19 cellular contexts compared by ENCODE assay signal in the genomic region with DNA sequence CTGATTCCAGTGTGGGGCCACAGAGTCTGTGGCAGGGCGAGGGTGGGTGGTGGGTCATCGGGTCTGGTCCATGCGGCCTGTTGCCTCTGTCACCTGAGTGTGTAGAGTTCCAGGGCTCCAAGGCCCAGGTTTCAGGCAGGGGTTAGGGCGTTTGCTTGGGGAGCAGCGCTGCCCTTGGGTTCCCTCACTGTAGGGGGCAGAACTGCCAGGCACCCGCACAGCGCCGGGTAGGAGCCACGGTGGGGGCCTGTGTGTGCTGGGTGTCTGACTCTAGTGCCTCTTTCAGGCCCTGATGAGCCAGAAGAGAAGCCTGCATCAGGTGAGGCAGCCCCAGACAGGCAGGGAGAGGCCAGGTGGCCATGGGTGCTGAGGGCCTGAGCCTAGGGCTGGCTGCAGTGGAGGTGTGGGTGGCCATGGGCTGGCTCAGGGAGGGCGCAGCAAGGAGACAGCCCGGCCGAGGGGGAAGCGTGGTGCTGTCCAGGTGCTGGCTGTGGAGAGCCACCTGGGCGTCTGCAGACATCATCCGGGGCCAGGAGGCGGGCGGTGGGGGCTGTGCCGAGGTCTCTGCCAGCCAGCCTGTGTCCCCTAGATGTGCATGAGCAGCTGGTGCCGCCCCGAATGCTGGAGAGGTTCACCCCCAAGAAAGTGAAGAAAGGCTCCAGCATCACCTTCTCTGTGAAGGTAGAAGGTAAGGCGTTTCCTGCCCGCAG.
A peak's percentile ranks its signal among the peaks of the same experiment; 100 is the strongest.
DNase-seq lines count a peak whose midpoint lies in the region; ATAC-seq and TF ChIP-seq lines count a peak whose summit lies in the region.
"Had no signal": no experiment of that assay in that cellular context is flagged by ENCODE, and none has a peak within 500 bp of the region (broad histone marks: within the 10 kb centered on the region; RNA-seq: fewer than 3 reads in every experiment).

No MANE protein-coding gene starts in this region.

- ATAC-seq in psoas muscle, result no peak
- ATAC-seq in GM21825 (IDR thresholded peaks at IDR 0.05; ENCODE audit: unreplicated experiment), result no peak
- ATAC-seq: stimulated activated memory B cell treated with anti-CD40 and anti-IgM and Interleukin-4, amounts not matched to agents 10 μg/mL and 1 μg/mL and 100 μg/mL, for 72 hours had no signal

- no peak overlapping the region for H3K4me2 ChIP-seq in H9 (ENCODE audit: insufficient read depth, insufficient read length, low read length)
- H3K4me2 ChIP-seq: SK-N-SH had no signal

- H4K8ac ChIP-seq in H9 (replicated peaks; ENCODE audit: insufficient read length, low read depth, low read length), result no peak overlapping the region

- no peak overlapping the region for H3T11ph ChIP-seq in H9 (ENCODE audit: low read length)

- H3K4me3 Mint-ChIP-seq in H9, result no peak overlapping the region
- H3K4me3 Mint-ChIP-seq: activated CD4-positive, alpha-beta T cell treated with anti-CD3 and anti-CD28 coated beads, Interleukin-2, amount 10 ng/mL, durations not matched to agents 7 days and 5 days; CD4-positive, alpha-beta memory T cell; stimulated activated memory B cell treated with anti-CD40 and anti-IgM and Interleukin-4, amounts not matched to agents 10 μg/mL and 1 μg/mL and 100 μg/mL, for 72 hours had no signal

- no peaks in the 10 kb centered on the region for H3K9me3 Mint-ChIP-seq in H9
- H3K9me3 Mint-ChIP-seq: activated CD4-positive, alpha-beta T cell treated with anti-CD3 and anti-CD28 coated beads, Interleukin-2, amount 10 ng/mL, durations not matched to agents 7 days and 5 days; CD4-positive, alpha-beta memory T cell; stimulated activated memory B cell treated with anti-CD40 and anti-IgM and Interleukin-4, amounts not matched to agents 10 μg/mL and 1 μg/mL and 100 μg/mL, for 72 hours had no signal

- H3K27ac ChIP-seq in H9 (ENCODE audit: insufficient read length, low read depth, low read length), result no peak overlapping the region
- H3K27ac ChIP-seq in psoas muscle, result peak overlapping the region; percentile 5
- no peak overlapping the region for H3K27ac ChIP-seq in A673 (ENCODE audit: low read depth, low read length, poor library complexity, severe bottlenecking)
- H3K27ac ChIP-seq: breast epithelium, suprapubic skin had no signal

- WGBS in H9 (ENCODE audit: extremely low coverage, insufficient read length, low lambda C conversion rate), result no CpG with 5 or more reads among the region's 22 CpGs
- WGBS in psoas muscle, 3 donors, result 81 to 92% (median 88%) methylated on average over 22 of the region's 22 CpGs

- H3K36me3 ChIP-seq in BE2C (no peaks in the 10 kb centered on the region), psoas muscle (ENCODE audit: insufficient read depth in 1 of 2, low read depth in 1 of 2) (peaks cover 5 to 94% of the 10 kb centered on the region in 2 donors), A673 (ENCODE audit: insufficient read depth, low read length, poor library complexity, severe bottlenecking) (peaks cover 6% of the 10 kb centered on the region)
- H3K36me3 ChIP-seq: breast epithelium had no signal

- H2BK5ac ChIP-seq in H9 (ENCODE audit: insufficient read length, low read length), result no peak overlapping the region

- no peak overlapping the region for H3K23ac ChIP-seq in H9 (ENCODE audit: insufficient read length, low read depth, low read length)

- H3K4me1 Mint-ChIP-seq in H9, result no peaks in the 10 kb centered on the region
- H3K4me1 Mint-ChIP-seq: CD4-positive, alpha-beta memory T cell; stimulated activated memory B cell treated with anti-CD40 and anti-IgM and Interleukin-4, amounts not matched to agents 10 μg/mL and 1 μg/mL and 100 μg/mL, for 72 hours had no signal

- no peaks in the 10 kb centered on the region for H3K23me2 ChIP-seq in H9 (ENCODE audit: insufficient read length, low read depth, low read length, poor library complexity, severe bottlenecking)

- H3K18ac ChIP-seq in H9 (ENCODE audit: insufficient read length, low read depth, low read length), result no peak overlapping the region

- no peak overlapping the region for H3K4ac ChIP-seq in H9 (ENCODE audit: low read depth, low read length)

- peak; percentile 7 for DNase-seq in BE2C
- DNase-seq in H9, result peak; percentile 25
- peak; percentile 53 for DNase-seq in islet precursor cell
- DNase-seq in psoas muscle, result peak; percentile 9 to 50
- DNase-seq in A673 (ENCODE audit: low spot score), result no peak
- no peak for DNase-seq in cerebellar cortex (ENCODE audit: low spot score)
- DNase-seq: activated CD4-positive, alpha-beta T cell treated with anti-CD3 and anti-CD28 coated beads, Interleukin-2, amount 10 ng/mL, durations not matched to agents 7 days and 5 days; amygdala; CD4-positive, alpha-beta memory T cell; NCI-H2081; NCI-H345; NCI-H774; retina; SK-N-SH; stimulated activated CD4-positive, alpha-beta T cell treated with anti-CD3 and anti-CD28 coated beads, Interleukin-4, amount 100 ng/mL, for 1 hour had no signal

- no peak overlapping the region; a peak in 2 of 7 replicates for H3K27ac Mint-ChIP-seq in H9
- H3K27ac Mint-ChIP-seq: activated CD4-positive, alpha-beta T cell treated with anti-CD3 and anti-CD28 coated beads, Interleukin-2, amount 10 ng/mL, durations not matched to agents 7 days and 5 days; CD4-positive, alpha-beta memory T cell; stimulated activated memory B cell treated with anti-CD40 and anti-IgM and Interleukin-4, amounts not matched to agents 10 μg/mL and 1 μg/mL and 100 μg/mL, for 72 hours had no signal

- peaks cover under 1 to 19% (median 11%) of the 10 kb centered on the region in 3 experiments for H3K36me3 Mint-ChIP-seq in H9 (ENCODE audit: insufficient read depth in 1 of 3, low read depth in 3 of 3)

- H2AK5ac ChIP-seq in H9 (ENCODE audit: insufficient read length, low read length), result no peak overlapping the region

- H3K79me1 ChIP-seq in H9 (ENCODE audit: insufficient read depth, low read depth, low read length, poor library complexity, severe bottlenecking), result no peaks in the 10 kb centered on the region

- H3K27me3 Mint-ChIP-seq in H9 (ENCODE audit: low read depth), result no peaks in the 10 kb centered on the region
- H3K27me3 Mint-ChIP-seq: activated CD4-positive, alpha-beta T cell treated with anti-CD3 and anti-CD28 coated beads, Interleukin-2, amount 10 ng/mL, durations not matched to agents 7 days and 5 days; CD4-positive, alpha-beta memory T cell; stimulated activated memory B cell treated with anti-CD40 and anti-IgM and Interleukin-4, amounts not matched to agents 10 μg/mL and 1 μg/mL and 100 μg/mL, for 72 hours had no signal

- intact Hi-C loops in psoas muscle (cut with DNase I), result no loop called here
- intact Hi-C loops in A673 (cut with micrococcal nuclease; ENCODE audit: unreplicated experiment), result no loop called here

- POLR2A ChIA-PET in A673 (lab: Charles Lee; ENCODE audit: low non-redundant PET), result no interaction called here

- no peak overlapping the region for H2BK12ac ChIP-seq in H9 (ENCODE audit: insufficient read length, low read depth, low read length)

- H3K27me3 ChIP-seq in BE2C (no peaks in the 10 kb centered on the region), H9 (ENCODE audit: insufficient read depth, low read length) (no peaks in the 10 kb centered on the region), psoas muscle (ENCODE audit: insufficient read depth in 3 of 3, low read length in 2 of 3) (no peaks in the 10 kb centered on the region), A673 (replicated peaks; ENCODE audit: insufficient read depth, low read depth, low read length, poor library complexity) (no peaks in the 10 kb centered on the region)
- H3K27me3 ChIP-seq: breast epithelium, suprapubic skin had no signal

- no peak overlapping the region for H4K91ac ChIP-seq in H9 (ENCODE audit: insufficient read length, low read depth, low read length)

- no peak overlapping the region for H2BK120ac ChIP-seq in H9 (ENCODE audit: low read depth, low read length, poor library complexity, severe bottlenecking)

- no peak overlapping the region for H2AFZ ChIP-seq in H9 (ENCODE audit: low read length)

- H3K56ac ChIP-seq in H9 (ENCODE audit: insufficient read length, low read depth, low read length), result no peak overlapping the region

- no peak overlapping the region for H3K14ac ChIP-seq in H9 (ENCODE audit: insufficient read depth, low read length)

- no peak overlapping the region for H3K4me3 ChIP-seq in BE2C (ENCODE audit: low read depth, low read length)
- H3K4me3 ChIP-seq in psoas muscle, result no peak overlapping the region
- H3K4me3 ChIP-seq in A673 (ENCODE audit: low read depth, low read length, poor library complexity, severe bottlenecking), result no peak overlapping the region
- H3K4me3 ChIP-seq: breast epithelium, suprapubic skin had no signal

- CTCF ChIA-PET in A673 (lab: Charles Lee), result no interaction called here

- no peaks in the 10 kb centered on the region for H4K20me1 ChIP-seq in H9 (ENCODE audit: control insufficient read depth, insufficient read depth, insufficient read length)

- H3K4me1 ChIP-seq in BE2C (no peaks in the 10 kb centered on the region), H9 (ENCODE audit: insufficient read depth, low read length) (no peaks in the 10 kb centered on the region), psoas muscle (peaks cover 7% of the 10 kb centered on the region), A673 (ENCODE audit: insufficient read depth, low read length, poor library complexity, severe bottlenecking) (no peaks in the 10 kb centered on the region)
- H3K4me1 ChIP-seq: breast epithelium, suprapubic skin had no signal

- no TSS peak for BruUV-seq in A673 (replicated peaks; lab: Mats Ljungman, UMichigan)

- no peak overlapping the region for H2BK20ac ChIP-seq in H9 (ENCODE audit: low read depth, low read length, poor library complexity, severe bottlenecking)

- no peaks in the 10 kb centered on the region for H3K9me3 ChIP-seq in BE2C
- no peaks in the 10 kb centered on the region for H3K9me3 ChIP-seq in H9 (ENCODE audit: control insufficient read depth, low read depth, low read length)
- H3K9me3 ChIP-seq in psoas muscle, result no peaks in the 10 kb centered on the region
- H3K9me3 ChIP-seq in A673 (ENCODE audit: low read depth, low read length, poor library complexity, severe bottlenecking), result no peaks in the 10 kb centered on the region
- H3K9me3 ChIP-seq: breast epithelium, SK-N-SH, suprapubic skin had no signal

- H4K5ac ChIP-seq in H9 (ENCODE audit: insufficient read length, low read depth, low read length), result no peak overlapping the region

- H3K79me2 ChIP-seq in H9 (ENCODE audit: insufficient read depth, low read length), result no peaks in the 10 kb centered on the region

- TF ChIP-seq CTCF in BE2C (IDR thresholded peaks at IDR 0.05; ENCODE audit: low read depth, low read length), result no peak
- TF ChIP-seq CTCF in H9 (conservative IDR thresholded peaks at IDR 0.05), result no peak
- TF ChIP-seq CTCF in psoas muscle (IDR thresholded peaks at IDR 0.05), result no peak
- no peak for TF ChIP-seq CTCF in A673 (conservative IDR thresholded peaks at IDR 0.05; ENCODE audit: low read depth, low read length)

- no peak overlapping the region for H2BK15ac ChIP-seq in H9 (ENCODE audit: low read depth, low read length)

- H3K9ac ChIP-seq in H9 (ENCODE audit: extremely low read depth, insufficient read length, low read length), result no peak overlapping the region
- H3K9ac ChIP-seq: SK-N-SH had no signal

Comparison
In these comparisons a context has a peak if more than half of its experiments do, and no peak if none do; other contexts are left out.
1. DNase-seq: peak in BE2C (single experiment), H9 (single experiment), islet precursor cell (single experiment) and psoas muscle (2 of 2); none in A673 (single experiment) and cerebellar cortex (single experiment).